ENCODE assay signal across 8 cellular contexts in the genomic region with DNA sequence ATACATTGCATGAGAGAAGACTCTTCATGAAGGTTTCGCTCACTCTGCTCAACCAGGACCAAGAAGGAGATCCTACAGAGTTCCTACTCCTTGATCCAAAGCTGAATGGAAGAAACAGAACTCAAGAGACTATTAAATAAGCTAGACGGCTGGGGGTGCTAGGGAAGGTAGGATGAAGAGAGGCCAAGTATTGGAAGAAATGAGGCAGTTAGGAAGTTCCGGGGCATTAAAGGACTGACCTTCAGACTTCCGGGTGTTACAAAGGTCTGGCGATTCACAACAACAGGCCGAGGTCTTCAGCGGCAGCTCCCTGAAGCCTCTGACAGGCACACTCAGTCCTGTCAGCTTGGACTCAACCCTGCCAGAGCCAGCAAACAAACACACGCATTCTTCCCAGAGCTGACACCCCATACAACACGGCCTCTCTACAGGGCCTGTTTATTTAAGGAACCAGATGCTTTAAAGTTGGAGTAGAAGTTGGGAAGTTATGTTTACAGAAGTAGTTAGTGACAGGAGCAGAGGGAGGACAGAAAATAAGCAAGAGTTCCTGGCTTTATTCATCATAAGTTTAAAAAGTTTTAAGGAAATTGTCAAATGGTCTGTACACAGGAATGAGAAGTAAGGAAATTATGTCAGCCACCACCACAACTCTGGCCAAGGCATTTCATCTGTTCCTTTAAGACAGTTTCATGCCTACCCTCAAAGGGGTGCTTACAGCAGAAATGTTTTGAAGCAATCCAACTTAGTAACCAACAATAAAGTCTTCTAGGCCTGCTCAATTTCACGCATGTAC. TPM values are rescaled to one million over a fixed set of nuclear protein-coding genes. Genes with fewer than 3 reads are reported as not detected.
DNase-seq lines count a peak whose midpoint lies in the region; ATAC-seq and TF ChIP-seq lines count a peak whose summit lies in the region.

No MANE protein-coding gene starts in this region.

- intact Hi-C loops in body of pancreas (cut with DNase I): no loop called here

- H3K4me3 ChIP-seq in body of pancreas (no peak overlapping the region), suprapubic skin (peak overlapping the region; percentile 21)

- TF ChIP-seq EP300 in suprapubic skin (IDR thresholded peaks at IDR 0.05): no peak

- no peaks in the 10 kb centered on the region for H3K9me3 ChIP-seq in body of pancreas
- H3K9me3 ChIP-seq in suprapubic skin: no peaks in the 10 kb centered on the region

- peaks cover 59% of the 10 kb centered on the region for H3K4me1 ChIP-seq in body of pancreas
- H3K4me1 ChIP-seq in suprapubic skin: peaks cover 86% of the 10 kb centered on the region

- peak in 1 of 3 donors; percentile 39 for TF ChIP-seq POLR2A in body of pancreas (IDR thresholded peaks at IDR 0.05)
- no peak for TF ChIP-seq POLR2A in suprapubic skin (IDR thresholded peaks at IDR 0.05)

- H3K27me3 ChIP-seq in body of pancreas (no peaks in the 10 kb centered on the region), layer of hippocampus (ENCODE audit: control insufficient read depth, insufficient read depth, low read length) (no peaks in the 10 kb centered on the region), suprapubic skin (no peaks in the 10 kb centered on the region)

- DNase-seq in HuH-7 (ENCODE audit: low spot score) (peak; percentile 72), body of pancreas (peak; percentile 50 to 72 (median 65)), suprapubic skin (ENCODE audit: low spot score in 2 of 2) (no peak), NCI-H345 (lab: John Stamatoyannopoulos, UW) (no peak)
- no peak for DNase-seq in effector memory CD8-positive, alpha-beta T cell

- H3K27ac Mint-ChIP-seq in effector memory CD8-positive, alpha-beta T cell: no peak overlapping the region

- H3K27ac ChIP-seq in body of pancreas (peak overlapping the region; percentile 56 to 88 (median 76)), layer of hippocampus (ENCODE audit: low read depth, low read length) (peak overlapping the region; percentile 89), suprapubic skin (peak overlapping the region; percentile 85)

- H3K27me3 Mint-ChIP-seq in effector memory CD8-positive, alpha-beta T cell: peaks cover 64 to 70% of the 10 kb centered on the region in 2 donors

- peaks cover 2 to 5% of the 10 kb centered on the region in 2 donors for H3K4me1 Mint-ChIP-seq in effector memory CD8-positive, alpha-beta T cell (ENCODE audit: low read depth in 2 of 2)

- peak; percentile 40 for ATAC-seq in body of pancreas
- no peak for ATAC-seq in HG02884 (IDR thresholded peaks at IDR 0.05; ENCODE audit: unreplicated experiment)
- ATAC-seq in effector memory CD8-positive, alpha-beta T cell (replicated peaks): no peak
- no peak for ATAC-seq in HG03045 (IDR thresholded peaks at IDR 0.05; ENCODE audit: unreplicated experiment)

- H3K9me3 Mint-ChIP-seq in effector memory CD8-positive, alpha-beta T cell: no peaks in the 10 kb centered on the region

- TF ChIP-seq CTCF in body of pancreas (IDR thresholded peaks at IDR 0.05) (no peak), suprapubic skin (IDR thresholded peaks at IDR 0.05) (no peak)

- no peaks in the 10 kb centered on the region for H3K36me3 ChIP-seq in body of pancreas (replicated peaks in 1 of 2; ENCODE audit: insufficient read depth in 1 of 2, low read depth in 2 of 2)
- no peaks in the 10 kb centered on the region for H3K36me3 ChIP-seq in suprapubic skin

- peaks cover 2% of the 10 kb centered on the region for H3K36me3 Mint-ChIP-seq in effector memory CD8-positive, alpha-beta T cell (ENCODE audit: insufficient read depth)

- H3K4me3 Mint-ChIP-seq in effector memory CD8-positive, alpha-beta T cell: no peak overlapping the region

- WGBS in body of pancreas, 2 donors: 17 to 18% methylated on average over 10 of the region's 10 CpGs
- 44% methylated on average over 10 of the region's 10 CpGs for WGBS in suprapubic skin

RNA-seq across cellular contexts. Expression of gene SORT1, which starts 4.7 kb away (rescaled TPM):
- total RNA-seq in body of pancreas (10 to 100 TPM; 23.6 to 24.7 TPM), suprapubic skin (10 to 100 TPM; 27.8 to 52.7 (median 34.5) TPM)

RNA-seq across cellular contexts. Expression of gene PSMA5, which starts 33.3 kb away (rescaled TPM):
- total RNA-seq in body of pancreas (1 to 10 TPM; 8.6 to 8.9 TPM), suprapubic skin (10 to 100 TPM; 26.2 to 36.2 (median 31.5) TPM)

Comparison
In these comparisons a context has a peak if more than half of its experiments do, and no peak if none do; other contexts are left out.
1. DNase-seq: peak in HuH-7 (single experiment) and body of pancreas (4 of 4); none in suprapubic skin (0 of 2), NCI-H345 (single experiment) and effector memory CD8-positive, alpha-beta T cell (0 of 3).
2. Peak in every context shown above with its lines, with median percentiles within 50 percentile points of each other: H3K27ac ChIP-seq.